9 cellular contexts compared by ENCODE assay signal in genomic region chr5:179644766-179645165, GRCh38. TPM values are rescaled to one million over a fixed set of nuclear protein-coding genes. Genes with fewer than 3 reads are reported as not detected.
A peak's percentile ranks its signal among the peaks of the same experiment; 100 is the strongest.
DNase-seq lines count a peak whose midpoint lies in the region; ATAC-seq and TF ChIP-seq lines count a peak whose summit lies in the region.
"Not testable (repeated sequence)": the region's sequence is repeated elsewhere in the genome, so short reads cannot be mapped to it uniquely, and the experiment has no call there.
"Had no signal": no experiment of that assay in that cellular context is flagged by ENCODE, and none has a peak within 500 bp of the region (broad histone marks: within the 10 kb centered on the region; RNA-seq: fewer than 3 reads in every experiment).

No MANE protein-coding gene starts in this region.

- not testable (repeated sequence) for H2AFZ ChIP-seq in HCT116 (ENCODE audit: low read depth, low read length, poor library complexity, severe bottlenecking)
- peak overlapping the region; percentile 7 for H2AFZ ChIP-seq in neural progenitor cell (replicated peaks)

- H3K4me3 ChIP-seq in HCT116 (replicated peaks in 1 of 2; ENCODE audit: low read depth in 1 of 2, low read length in 2 of 2); mucosa of descending colon; neural progenitor cell: not testable (repeated sequence)

- not testable (repeated sequence) for H3K27me3 Mint-ChIP-seq in activated naive CD4-positive, alpha-beta T cell treated with anti-CD3 and anti-CD28 coated beads, Interleukin-2, amount 50 U/mL, for 24 hours; neural progenitor cell (ENCODE audit: insufficient read depth, low read depth)

- not testable (repeated sequence) for H3K27me3 ChIP-seq in HCT116 (ENCODE audit: insufficient read depth, low read length); neural progenitor cell

- H3K79me2 ChIP-seq in HCT116 (ENCODE audit: insufficient read depth, low read length); neural progenitor cell (ENCODE audit: low read depth): not testable (repeated sequence)

- H3K27ac ChIP-seq in HCT116 (ENCODE audit: low read depth, low read length); neural progenitor cell: not testable (repeated sequence)

- not testable (repeated sequence) for TF ChIP-seq RAD21 in HCT116 (IDR thresholded peaks at IDR 0.05; ENCODE audit: low read depth)

- not testable (repeated sequence) for TF ChIP-seq POLR2A in HCT116 (IDR thresholded peaks at IDR 0.05; ENCODE audit: borderline replicate concordance, extremely low read depth, insufficient read depth, insufficient read length)

- TF ChIP-seq CTCF in HCT116 (IDR thresholded peaks at IDR 0.05 in 2 of 3, conservative IDR thresholded peaks at IDR 0.05 in 1 of 3; ENCODE audit: borderline replicate concordance in 1 of 3, insufficient read depth in 1 of 3, low read depth in 2 of 3, low read length in 2 of 3); mucosa of descending colon (IDR thresholded peaks at IDR 0.05); neural progenitor cell (IDR thresholded peaks at IDR 0.05): not testable (repeated sequence)

- H3K36me3 ChIP-seq in HCT116 (ENCODE audit: control insufficient read depth in 1 of 2, insufficient read depth in 2 of 2, low read length in 2 of 2); mucosa of descending colon (ENCODE audit: low read depth); neural progenitor cell: not testable (repeated sequence)

- not testable (repeated sequence) for H3K4me1 Mint-ChIP-seq in activated naive CD4-positive, alpha-beta T cell treated with anti-CD3 and anti-CD28 coated beads, Interleukin-2, amount 50 U/mL, for 24 hours; neural progenitor cell

- not testable (repeated sequence) for H3K36me3 Mint-ChIP-seq in activated naive CD4-positive, alpha-beta T cell treated with anti-CD3 and anti-CD28 coated beads, Interleukin-2, amount 50 U/mL, for 24 hours; neural progenitor cell

- H3K9me3 ChIP-seq in HCT116 (ENCODE audit: control insufficient read depth in 1 of 2, insufficient read depth in 1 of 2, low read depth in 1 of 2, low read length in 2 of 2); mucosa of descending colon; neural progenitor cell (ENCODE audit: low read depth): not testable (repeated sequence)

- not testable (repeated sequence) for H3K9me2 ChIP-seq in HCT116 (ENCODE audit: insufficient read depth)

- H3F3A ChIP-seq in neural progenitor cell (ENCODE audit: low read depth), result not testable (repeated sequence)

- peak overlapping the region; percentile 46 for H3K27ac Mint-ChIP-seq in activated naive CD4-positive, alpha-beta T cell treated with anti-CD3 and anti-CD28 coated beads, Interleukin-2, amount 50 U/mL, for 24 hours
- not testable (repeated sequence) for H3K27ac Mint-ChIP-seq in neural progenitor cell

- H3K9ac ChIP-seq in HCT116 (ENCODE audit: low read length); neural progenitor cell: not testable (repeated sequence)

- not testable (repeated sequence) for H3K4me2 ChIP-seq in HCT116 (ENCODE audit: low read length); neural progenitor cell

- ATAC-seq in HCT116 (0 out of 2 replicates have a peak, but pooled peaks have one; percentile 25), esophagus mucosa (peak; percentile 20), mucosa of descending colon (peak; percentile 13)

- not testable (repeated sequence) for H4K20me1 ChIP-seq in HCT116 (ENCODE audit: insufficient read depth); neural progenitor cell (ENCODE audit: low read depth)

- H3K4me3 Mint-ChIP-seq in activated naive CD4-positive, alpha-beta T cell treated with anti-CD3 and anti-CD28 coated beads, Interleukin-2, amount 50 U/mL, for 24 hours; neural progenitor cell: not testable (repeated sequence)

- BruUV-seq in HCT116 (replicated peaks; lab: Mats Ljungman, UMichigan), result not testable (repeated sequence)

- CTCF ChIA-PET in HCT116 (lab: Charles Lee), result not testable (repeated sequence)

- H3K9me3 Mint-ChIP-seq in activated naive CD4-positive, alpha-beta T cell treated with anti-CD3 and anti-CD28 coated beads, Interleukin-2, amount 50 U/mL, for 24 hours; neural progenitor cell: not testable (repeated sequence)

- intact Hi-C loops in HCT116 (cut with micrococcal nuclease); mucosa of descending colon (cut with DNase I, micrococcal nuclease): not testable (repeated sequence)

- DNase-seq in HCT116 (ENCODE audit: low read depth, low spot score); neural progenitor cell (ENCODE audit: low spot score): not testable (repeated sequence)
- peak in 1 of 3 donors; percentile 10 for DNase-seq in mucosa of descending colon

- not testable (repeated sequence) for H3K4me1 ChIP-seq in HCT116 (ENCODE audit: control insufficient read depth in 1 of 2, insufficient read depth in 2 of 2, low read length in 2 of 2); mucosa of descending colon (ENCODE audit: low read depth); neural progenitor cell

- POLR2A ChIA-PET in HCT116 (lab: Charles Lee), result not testable (repeated sequence)

- RAD21 ChIA-PET in HCT116 (lab: Charles Lee; ENCODE audit: low non-redundant PET in 1 of 2, low total read pairs in 2 of 2, uncharacterized antibody in 2 of 2, unreplicated experiment in 2 of 2), result not testable (repeated sequence)

RNA-seq across cellular contexts. Expression of gene HNRNPH1, which starts 21.3 kb away (rescaled TPM):
- total RNA-seq in HCT116 (2021; ENCODE audit: unreplicated experiment) (788 TPM), esophagus mucosa (268 TPM), mucosa of descending colon (100 to 1,000 TPM; 453 to 475 (median 473) TPM), neural progenitor cell (ENCODE audit: low replicate concordance) (795 and 1,138 TPM in 2 replicates)
- 320 and 338 TPM in 2 replicates for polyA plus RNA-seq in HCT116 (2012)

RNA-seq across cellular contexts. Expression of gene CBY3, which starts 36.1 kb away (rescaled TPM):
- total RNA-seq in HCT116 (2021; ENCODE audit: unreplicated experiment) (not detected), esophagus mucosa (not detected), mucosa of descending colon (not detected), neural progenitor cell (ENCODE audit: low replicate concordance) (not detected in 2 replicates)
- 0.15 TPM in 1 of 2 replicates, not detected in the other for polyA plus RNA-seq in HCT116 (2012)
- total RNA-seq: A172; CD4-positive, CD25-positive, alpha-beta regulatory T cell; H7 had no signal
- polyA plus RNA-seq: AG04450 had no signal

RNA-seq across cellular contexts. Expression of gene CANX, which starts 54.0 kb away (rescaled TPM):
- total RNA-seq in HCT116 (2021; ENCODE audit: unreplicated experiment) (766 TPM), esophagus mucosa (375 TPM), mucosa of descending colon (100 to 1,000 TPM; 485 to 598 (median 521) TPM), neural progenitor cell (ENCODE audit: low replicate concordance) (301 and 403 TPM in 2 replicates)
- 772 and 862 TPM in 2 replicates for polyA plus RNA-seq in HCT116 (2012)
